Comparison of ENCODE assay signal across 1 cellular context in the genomic region with DNA sequence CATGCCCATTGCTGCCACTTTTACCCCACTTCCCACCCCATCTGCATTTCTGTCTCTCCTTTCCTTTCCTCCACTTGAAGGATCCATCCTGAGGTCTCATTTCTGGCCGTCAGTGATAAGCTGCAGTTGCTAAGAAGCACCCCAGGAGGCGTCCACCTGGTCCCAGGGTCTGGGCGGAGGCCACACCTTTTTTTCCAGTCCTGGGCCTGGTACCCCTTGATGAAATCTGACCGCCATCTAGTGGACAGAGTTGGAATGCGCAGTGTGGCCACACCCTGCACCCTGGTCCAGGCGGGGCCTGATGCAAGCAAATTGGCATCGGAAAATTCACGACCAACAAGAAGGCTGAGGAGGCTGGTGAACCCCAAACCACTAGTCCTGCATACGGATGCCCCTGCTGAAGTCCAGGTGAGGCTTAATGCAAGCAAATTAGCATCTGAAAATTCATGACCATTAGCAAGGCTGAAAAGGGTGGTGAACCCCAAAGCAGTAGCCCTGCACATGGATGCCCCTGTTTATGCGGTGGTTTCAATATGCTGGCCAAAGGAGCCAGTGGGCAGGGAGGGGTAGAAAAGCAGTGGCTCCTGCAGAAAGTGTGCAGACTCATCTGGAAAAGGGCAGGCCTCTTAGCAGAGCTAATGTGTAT.
TF ChIP-seq lines count a peak whose summit lies in the region.

No MANE protein-coding gene starts in this region.

TF ChIP-seq in IMR-90, 13 proteins besides CTCF, POLR2A, EP300 and RAD21 (continued from another document):
- peak; percentile 23; the same call in 1 of the 2 replicates for TF ChIP-seq CEBPB (IDR thresholded peaks at IDR 0.05; ENCODE audit: low read depth, low read length)
TF ChIP-seq in IMR-90: peak in this region for 2.
